Comparison of ENCODE assay signal across 12 cellular contexts in genomic region chr12:111426341-111427185, GRCh38. TPM values are rescaled to one million over a fixed set of nuclear protein-coding genes. Genes with fewer than 3 reads are reported as not detected.
DNase-seq lines count a peak whose midpoint lies in the region; ATAC-seq, FAIRE-seq and TF ChIP-seq lines count a peak whose summit lies in the region.
"Had no signal": no experiment of that assay in that cellular context is flagged by ENCODE, and none has a peak within 500 bp of the region (broad histone marks: within the 10 kb centered on the region; RNA-seq: fewer than 3 reads in every experiment).

No MANE protein-coding gene starts in this region.

- ATAC-seq in GM12878: no peak
- peak; percentile 32 for ATAC-seq in naive thymus-derived CD4-positive, alpha-beta T cell
- no peak for ATAC-seq in HG03175 (IDR thresholded peaks at IDR 0.05; ENCODE audit: unreplicated experiment)
- no peak for ATAC-seq in GM19463 (IDR thresholded peaks at IDR 0.05; ENCODE audit: unreplicated experiment)

- no peaks in the 10 kb centered on the region for H3K27me3 Mint-ChIP-seq in naive thymus-derived CD4-positive, alpha-beta T cell

- RAD21 ChIA-PET in GM12878 (lab: Charles Lee; ENCODE audit: unreplicated experiment): interaction anchor here (1.0 to 5.2 kb wide), 4 partner anchors 14 to 25 kb away, joined by 3 to 41 read pairs (median 8); no protein-coding TSS in a partner anchor

- TF ChIP-seq POLR2A in GM12878 (IDR thresholded peaks at IDR 0.05; ENCODE audit: low read depth, low read length): no peak

- no peaks in the 10 kb centered on the region for H3K9me3 ChIP-seq in GM12878 (replicated peaks; ENCODE audit: control insufficient read depth, insufficient read depth, low read length)
- no peaks in the 10 kb centered on the region for H3K9me3 ChIP-seq in naive thymus-derived CD4-positive, alpha-beta T cell (ENCODE audit: control insufficient read depth in 2 of 3, low read length in 3 of 3)
- H3K9me3 ChIP-seq in MM.1S (replicated peaks; ENCODE audit: insufficient read depth, low read length): no peaks in the 10 kb centered on the region
- H3K9me3 ChIP-seq: Peyer's patch, prostate gland had no signal

- H3K9ac ChIP-seq in GM12878 (ENCODE audit: control insufficient read depth, insufficient read depth, low read length): no peak overlapping the region
- no peak overlapping the region for H3K9ac ChIP-seq in MM.1S (ENCODE audit: low read length)

- DNase-seq in EH (ENCODE audit: low read depth) (peak; percentile 59), MV-4-11 (lab: John Stamatoyannopoulos, UW) (peak; percentile 14), GM12878 (ENCODE audit: low read depth, low spot score) (no peak), MM.1S (no peak), NCI-H69 (lab: John Stamatoyannopoulos, UW) (no peak)
- peak in 1 of 9 donors; percentile 39 for DNase-seq in naive thymus-derived CD4-positive, alpha-beta T cell
- DNase-seq: dorsolateral prefrontal cortex, Peyer's patch had no signal

- H3K9me3 Mint-ChIP-seq in naive thymus-derived CD4-positive, alpha-beta T cell: no peaks in the 10 kb centered on the region

- no peak for TF ChIP-seq EP300 in GM12878 (IDR thresholded peaks at IDR 0.05; ENCODE audit: borderline replicate concordance in 1 of 2, control insufficient read depth in 1 of 2, low read depth in 2 of 2, low read length in 2 of 2)

- H2AFZ ChIP-seq in GM12878 (ENCODE audit: control insufficient read depth, low read depth, low read length) (no peak overlapping the region), MM.1S (ENCODE audit: low read length) (no peak overlapping the region)

- H3K4me2 ChIP-seq in GM12878 (ENCODE audit: control insufficient read depth, insufficient read depth) (no peak overlapping the region), MM.1S (ENCODE audit: low read depth, low read length) (no peak overlapping the region)

- peaks cover 0 to 4% (median 3%) of the 10 kb centered on the region in 5 donors for H3K36me3 Mint-ChIP-seq in naive thymus-derived CD4-positive, alpha-beta T cell

- no peak for FAIRE-seq in GM12878 (lab: Jason Lieb, UNC)
- FAIRE-seq: islet of Langerhans had no signal

- in situ Hi-C loops in GM12878 (cut with MboI): loop anchor here (25.0 kb wide), 1 partner anchor 1786 kb away; the partner anchor contains the start of gene TPCN1

- H3K4me3 ChIP-seq in GM12878 (no peak overlapping the region), MM.1S (ENCODE audit: low read length) (no peak overlapping the region)
- peak overlapping the region; percentile 13 for H3K4me3 ChIP-seq in naive thymus-derived CD4-positive, alpha-beta T cell (ENCODE audit: low read length)
- H3K4me3 ChIP-seq: dorsolateral prefrontal cortex, Peyer's patch, prostate gland had no signal

- H3K27ac ChIP-seq in GM12878 (ENCODE audit: control insufficient read depth, insufficient read depth): peak overlapping the region; percentile 39; the same call in 1 of the 2 replicates
- peak overlapping the region; percentile 69 for H3K27ac ChIP-seq in naive thymus-derived CD4-positive, alpha-beta T cell (ENCODE audit: low read depth, low read length)
- no peak overlapping the region for H3K27ac ChIP-seq in MM.1S (ENCODE audit: low read length)
- H3K27ac ChIP-seq: prostate gland had no signal

- no peaks in the 10 kb centered on the region for H3F3A ChIP-seq in MM.1S (ENCODE audit: insufficient read depth, low read length)

- SMC1A ChIA-PET in GM12878 (lab: Charles Lee; ENCODE audit: uncharacterized antibody, unreplicated experiment): interaction anchor here (1.4 to 7.7 kb wide), 5 partner anchors 15 to 25 kb away, joined by 3 to 57 read pairs (median 14); no protein-coding TSS in a partner anchor

- H3K27me3 ChIP-seq in GM12878 (replicated peaks in 1 of 2; ENCODE audit: control insufficient read depth in 2 of 2, insufficient read depth in 2 of 2, low read length in 1 of 2) (no peaks in the 10 kb centered on the region), MM.1S (replicated peaks; ENCODE audit: insufficient read depth, low read length) (no peaks in the 10 kb centered on the region)
- no peaks in the 10 kb centered on the region for H3K27me3 ChIP-seq in naive thymus-derived CD4-positive, alpha-beta T cell (ENCODE audit: control insufficient read depth in 2 of 2, insufficient read depth in 2 of 2, low read length in 2 of 2)
- H3K27me3 ChIP-seq: dorsolateral prefrontal cortex, Peyer's patch had no signal

- H4K20me1 ChIP-seq in GM12878 (ENCODE audit: control insufficient read depth, insufficient read depth) (peaks cover 7% of the 10 kb centered on the region; the same call in 1 of the 2 replicates), MM.1S (ENCODE audit: insufficient read depth, low read length) (no peaks in the 10 kb centered on the region)

- H3K9me2 ChIP-seq in MM.1S (replicated peaks; ENCODE audit: insufficient read depth, low read length): no peaks in the 10 kb centered on the region

- no peak for TF ChIP-seq RAD21 in GM12878 (IDR thresholded peaks at IDR 0.05; ENCODE audit: insufficient read depth, low read depth, low read length)

- CTCF ChIA-PET in GM12878 (lab: Yijun Ruan, JAX): interaction anchor here (1.8 to 10.2 kb wide), 3 partner anchors 14 to 20 kb away, joined by 5 to 160 read pairs (median 40); no protein-coding TSS in a partner anchor
- CTCF ChIA-PET in naive thymus-derived CD4-positive, alpha-beta T cell (lab: Charles Lee): interaction anchor here (1.0 to 1.9 kb wide), 5 partner anchors 18 to 30 kb away, joined by 3 to 7 read pairs (median 5); no protein-coding TSS in a partner anchor

- TF ChIP-seq CTCF in GM12878 (IDR thresholded peaks at IDR 0.05 in 2 of 3, conservative IDR thresholded peaks at IDR 0.05 in 1 of 3; ENCODE audit: control insufficient read depth in 2 of 3, extremely low read depth in 1 of 3, insufficient read depth in 1 of 3, low read depth in 3 of 3, low read length in 3 of 3) (no peak), MM.1S (IDR thresholded peaks at IDR 0.05; ENCODE audit: low read length) (no peak)

- peaks cover 70% of the 10 kb centered on the region for H3K79me2 ChIP-seq in GM12878 (ENCODE audit: control insufficient read depth, insufficient read depth, low read length)
- H3K79me2 ChIP-seq in MM.1S (ENCODE audit: low read length): peaks cover 5% of the 10 kb centered on the region

- H3K36me3 ChIP-seq in GM12878 (ENCODE audit: control insufficient read depth in 2 of 2, insufficient read depth in 2 of 2, low read length in 1 of 2) (peaks cover 11 to 15% of the 10 kb centered on the region in 2 experiments), MM.1S (replicated peaks; ENCODE audit: insufficient read depth, low read length) (no peaks in the 10 kb centered on the region)
- peaks cover 0 to 6% (median 0%) of the 10 kb centered on the region in 3 experiments for H3K36me3 ChIP-seq in naive thymus-derived CD4-positive, alpha-beta T cell (ENCODE audit: control insufficient read depth in 2 of 3, insufficient read depth in 3 of 3, low read length in 3 of 3)
- H3K36me3 ChIP-seq: Peyer's patch, prostate gland had no signal

- peak overlapping the region; percentile 80 to 99 (median 93) for H3K27ac Mint-ChIP-seq in naive thymus-derived CD4-positive, alpha-beta T cell

- TSS peak; percentile 12 for BruUV-seq in GM12878 (replicated peaks; lab: Mats Ljungman, UMichigan)

- POLR2A ChIA-PET in GM12878 (lab: Charles Lee): interaction anchor here (0.7 to 12.0 kb wide), 2 partner anchors 18 kb away, joined by 3 to 188 read pairs; partner anchors contain the start of gene SH2B3
- POLR2A ChIA-PET in naive thymus-derived CD4-positive, alpha-beta T cell (lab: Charles Lee): interaction anchor here (1.0 to 9.3 kb wide), 5 partner anchors 8 to 21 kb away, joined by 3 to 127 read pairs (median 9); partner anchors contain the start of gene SH2B3

- peaks cover 56 to 83% (median 71%) of the 10 kb centered on the region in 7 donors for H3K4me1 Mint-ChIP-seq in naive thymus-derived CD4-positive, alpha-beta T cell

- peak overlapping the region; percentile 48 to 73 (median 67) for H3K4me3 Mint-ChIP-seq in naive thymus-derived CD4-positive, alpha-beta T cell

- intact Hi-C loops in GM12878 (cut with micrococcal nuclease; ENCODE audit: unreplicated experiment): no loop called here
- intact Hi-C loops in naive thymus-derived CD4-positive, alpha-beta T cell (cut with micrococcal nuclease): loop anchor here in 1 of 2 donors (1.0 kb wide), 2 partner anchors 8 to 25 kb away; no protein-coding TSS in a partner anchor

- WGBS in GM12878 (ENCODE audit: insufficient coverage, insufficient replicate concordance, low lambda C conversion rate, missing lambda C conversion rate): 58% methylated on average over 11 of the region's 11 CpGs

- H3K4me1 ChIP-seq in GM12878 (ENCODE audit: control insufficient read depth, insufficient read depth, low read length): peaks cover 57% of the 10 kb centered on the region
- peaks cover 71 to 72% of the 10 kb centered on the region in 2 donors for H3K4me1 ChIP-seq in naive thymus-derived CD4-positive, alpha-beta T cell (ENCODE audit: control insufficient read depth in 2 of 2, insufficient read depth in 2 of 2, low read length in 2 of 2)
- peaks cover 18% of the 10 kb centered on the region for H3K4me1 ChIP-seq in MM.1S (ENCODE audit: low read length)
- H3K4me1 ChIP-seq: prostate gland had no signal

RNA-seq across cellular contexts. Expression of gene SH2B3, which starts 20.8 kb away (rescaled TPM):
- total RNA-seq in GM12878 (2013; cell fraction: nucleolus; rRNA removed): 28.3 and 28.4 TPM in 2 replicates
- total RNA-seq in GM12878 (2014; rRNA removed): 32.3 and 32.5 TPM in 2 replicates
- 25.3 and 27.6 TPM in 2 replicates for total RNA-seq in GM12878 (2014; rRNA removed; fragmentation: Illumina TruSeq; extraction: Trizol)
- 43.2 and 46.4 TPM in 2 replicates for total RNA-seq in GM12878 (2021)
- polyA plus RNA-seq in GM12878 (2011; ENCODE audit: low read depth): 18.6 TPM
- polyA plus RNA-seq in GM12878 (2011; rRNA removed): 15.0 and 19.1 TPM in 2 replicates
- polyA plus RNA-seq in GM12878 (2011; cell fraction: cytosol; rRNA removed): 19.4 and 21.7 TPM in 2 replicates
- 18.9 and 27.2 TPM in 2 replicates for polyA plus RNA-seq in GM12878 (2011; cell fraction: nucleus; rRNA removed)
- polyA plus RNA-seq in GM12878 (2012): 18.0 and 25.3 TPM in 2 replicates
- polyA plus RNA-seq in GM12878 (2014; fragmentation: Illumina TruSeq; extraction: Trizol): 35.6 and 38.3 TPM in 2 replicates
- polyA plus RNA-seq in GM12878 (2014; fragmentation: Nextera tagmentation; extraction: Ambion mirVana): 1 to 10 TPM; 5.8 to 8.5 TPM
- 28.1 and 31.0 TPM in 2 replicates for polyA plus RNA-seq in GM12878 (2014; rRNA removed)
- polyA plus RNA-seq in GM12878 (2016; fragmentation: Nextera tagmentation; extraction: Ambion mirVana): 10 to 100 TPM in 1 of 2 experiments, 1 to 10 TPM in 1; 9.1 to 11.9 TPM
- polyA minus RNA-seq in GM12878 (2011; rRNA and poly(A)+ RNA removed): 15.0 and 18.0 TPM in 2 replicates
- polyA minus RNA-seq in GM12878 (2011; cell fraction: cytosol; rRNA and poly(A)+ RNA removed): 11.4 and 13.1 TPM in 2 replicates
- polyA minus RNA-seq in GM12878 (2011; cell fraction: nucleus; rRNA and poly(A)+ RNA removed): 4.8 and 11.5 TPM in 2 replicates
- total RNA-seq in naive thymus-derived CD4-positive, alpha-beta T cell: 10 to 100 TPM; 18.5 to 71.4 (median 29.8) TPM
- polyA plus RNA-seq in naive thymus-derived CD4-positive, alpha-beta T cell: 1 to 10 TPM; 3.5 to 7.8 TPM

RNA-seq across cellular contexts. Expression of gene PHETA1, which starts 57.7 kb away (rescaled TPM):
- total RNA-seq in GM12878 (2013; cell fraction: nucleolus; rRNA removed): 1.8 and 3.4 TPM in 2 replicates
- 0.45 and 0.65 TPM in 2 replicates for total RNA-seq in GM12878 (2014; rRNA removed)
- total RNA-seq in GM12878 (2014; rRNA removed; fragmentation: Illumina TruSeq; extraction: Trizol): 0.18 and 0.28 TPM in 2 replicates
- 1.3 and 1.4 TPM in 2 replicates for total RNA-seq in GM12878 (2021)
- polyA plus RNA-seq in GM12878 (2011; ENCODE audit: low read depth): 0.21 TPM
- polyA plus RNA-seq in GM12878 (2011; rRNA removed): 0.30 and 0.79 TPM in 2 replicates
- 1.0 and 1.8 TPM in 2 replicates for polyA plus RNA-seq in GM12878 (2011; cell fraction: cytosol; rRNA removed)
- 2.5 and 3.0 TPM in 2 replicates for polyA plus RNA-seq in GM12878 (2011; cell fraction: nucleus; rRNA removed)
- 1.0 and 1.3 TPM in 2 replicates for polyA plus RNA-seq in GM12878 (2012)
- polyA plus RNA-seq in GM12878 (2014; fragmentation: Illumina TruSeq; extraction: Trizol): 0.29 TPM in 1 of 2 replicates, not detected in the other
- under 1 TPM in 1 of 2 experiments, not detected in 1; 0.02 TPM for polyA plus RNA-seq in GM12878 (2014; fragmentation: Nextera tagmentation; extraction: Ambion mirVana)
- 0.51 and 1.4 TPM in 2 replicates for polyA plus RNA-seq in GM12878 (2014; rRNA removed)
- 1 to 10 TPM in 1 of 2 experiments, under 1 TPM in 1; 0.59 to 1.1 TPM for polyA plus RNA-seq in GM12878 (2016; fragmentation: Nextera tagmentation; extraction: Ambion mirVana)
- 0.51 and 1.3 TPM in 2 replicates for polyA minus RNA-seq in GM12878 (2011; rRNA and poly(A)+ RNA removed)
- polyA minus RNA-seq in GM12878 (2011; cell fraction: cytosol; rRNA and poly(A)+ RNA removed): 0.53 and 0.73 TPM in 2 replicates
- 0.60 and 1.3 TPM in 2 replicates for polyA minus RNA-seq in GM12878 (2011; cell fraction: nucleus; rRNA and poly(A)+ RNA removed)
- total RNA-seq in naive thymus-derived CD4-positive, alpha-beta T cell: 1 to 10 TPM; 1.2 to 6.8 (median 5.4) TPM
- under 1 TPM; 0.65 to 0.91 TPM for polyA plus RNA-seq in naive thymus-derived CD4-positive, alpha-beta T cell

Comparison
In these comparisons a context has a peak if more than half of its experiments do, and no peak if none do; other contexts are left out.
1. DNase-seq: peak in EH (single experiment) and MV-4-11 (single experiment); none in GM12878 (single experiment), MM.1S (single experiment) and NCI-H69 (single experiment).